Comparison of ENCODE assay signal across 1 cellular context in genomic region chr6:109892451-109893435, GRCh38.
TF ChIP-seq lines count a peak whose summit lies in the region.

No MANE protein-coding gene starts in this region.

TF ChIP-seq in HCT116, 20 proteins besides CTCF, POLR2A, EP300 and RAD21 (continued from another document):
- TF ChIP-seq ATF3 (IDR thresholded peaks at IDR 0.05), result no peak
- peak; percentile 74 for TF ChIP-seq CEBPB (IDR thresholded peaks at IDR 0.05; ENCODE audit: low read depth)
- TF ChIP-seq ZFX (IDR thresholded peaks at IDR 0.05), result no peak
